In the genomic region with DNA sequence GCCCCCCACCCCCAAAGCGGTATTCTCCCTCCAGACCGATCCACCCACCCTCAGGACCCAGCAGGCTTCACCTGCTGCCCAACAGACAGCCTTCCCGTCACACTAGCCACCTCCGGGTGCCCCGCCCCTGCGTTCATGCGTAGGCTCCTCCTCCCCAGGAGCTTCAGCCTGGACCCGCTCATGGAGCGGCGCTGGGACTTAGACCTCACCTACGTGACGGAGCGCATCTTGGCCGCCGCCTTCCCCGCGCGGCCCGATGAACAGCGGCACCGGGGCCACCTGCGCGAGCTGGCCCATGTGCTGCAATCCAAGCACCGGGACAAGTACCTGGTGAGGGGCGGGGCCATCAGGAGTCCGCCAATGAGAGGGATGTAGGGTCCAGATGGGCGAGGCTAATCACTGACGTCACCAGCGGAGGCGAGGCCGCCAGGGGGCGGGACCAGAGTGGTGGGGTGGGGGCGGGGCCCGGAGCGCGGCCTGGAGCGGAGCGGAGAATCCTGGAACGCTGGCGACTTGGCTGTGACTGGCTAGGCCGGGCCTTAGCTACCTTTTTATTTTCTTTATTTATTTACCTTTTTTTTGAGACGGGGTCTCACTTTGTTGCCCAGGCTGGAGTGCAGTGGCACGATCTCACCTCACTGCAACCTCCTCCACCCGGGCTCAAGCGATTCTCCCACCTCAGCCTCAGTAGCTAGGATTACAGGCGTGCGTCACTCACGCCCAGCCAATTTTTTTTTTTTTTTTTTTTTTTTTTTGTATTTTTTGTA, we compare ENCODE assay signal across 8 cellular contexts. TPM values are rescaled to one million over a fixed set of nuclear protein-coding genes. Genes with fewer than 3 reads are reported as not detected.
DNase-seq lines count a peak whose midpoint lies in the region; ATAC-seq and TF ChIP-seq lines count a peak whose summit lies in the region.

No MANE protein-coding gene starts in this region.

- TF ChIP-seq CTCF in liver (IDR thresholded peaks at IDR 0.05; ENCODE audit: low read depth, low read length, missing input control) = no peak

- in situ Hi-C loops in GM18951 (cut with MboI; ENCODE audit: low sequenced_read_pairs, unreplicated experiment) = no loop called here

- no peaks in the 10 kb centered on the region for H3K27me3 ChIP-seq in liver (ENCODE audit: control insufficient read depth in 4 of 4, insufficient read depth in 4 of 4, low read length in 3 of 4)

- DNase-seq in AG08396 (ENCODE audit: low spot score) (peak; percentile 84), NCI-H460 (ENCODE audit: extremely low read depth, low read depth) (peak; percentile 95), dermis microvascular lymphatic vessel endothelial cell (ENCODE audit: low read depth in 2 of 2) (peak; percentile 80 to 88)
- DNase-seq in activated CD4-positive, alpha-beta T cell treated with anti-CD3 and anti-CD28 coated beads, Interleukin-2, amount 50 U/mL, for 4 hours = peak; percentile 92
- peak; percentile 92 for DNase-seq in stimulated activated CD4-positive, alpha-beta T cell treated with anti-CD3 and anti-CD28 coated beads, Interleukin-4, amount 100 ng/mL, for 1 hour

- WGBS in liver = 7% methylated on average over 48 of the region's 48 CpGs

- H3K9me3 ChIP-seq in liver (ENCODE audit: control insufficient read depth in 4 of 4, low read length in 3 of 4) = no peaks in the 10 kb centered on the region

- no peak for TF ChIP-seq RAD21 in liver (IDR thresholded peaks at IDR 0.05)

- H3K4me3 ChIP-seq in liver (ENCODE audit: low read depth in 1 of 3, low read length in 3 of 3) = peak overlapping the region in 2 of 3 donors; percentile 19 to 54

- H3K27ac ChIP-seq in liver (ENCODE audit: low read depth in 1 of 2, low read length in 2 of 2) = peak overlapping the region; percentile 87 to 90

- peak; percentile 64 for ATAC-seq in HG03196 (IDR thresholded peaks at IDR 0.05; ENCODE audit: unreplicated experiment)

- TF ChIP-seq POLR2A in GM18951 (IDR thresholded peaks at IDR 0.05; ENCODE audit: extremely low read depth, insufficient read depth, insufficient read length) = peak; percentile 31

- no peak overlapping the region for H3K9ac ChIP-seq in liver (ENCODE audit: low read depth in 1 of 2, low read length in 2 of 2)

- H3K4me1 ChIP-seq in liver (ENCODE audit: control insufficient read depth in 4 of 4, insufficient read depth in 4 of 4, low read length in 3 of 4) = peaks cover 9 to 60% (median 32%) of the 10 kb centered on the region in 4 donors

- peaks cover 3 to 25% (median 23%) of the 10 kb centered on the region in 4 donors for H3K36me3 ChIP-seq in liver (ENCODE audit: control insufficient read depth in 4 of 4, insufficient read depth in 3 of 4, low read depth in 1 of 4, low read length in 3 of 4)

TF ChIP-seq in liver, 16 proteins besides CTCF, POLR2A, EP300 and RAD21:
- TF ChIP-seq GABPA (IDR thresholded peaks at IDR 0.05 in 1 of 2, conservative IDR thresholded peaks at IDR 0.05 in 1 of 2) = no peak
- TF ChIP-seq, protein P1, sequence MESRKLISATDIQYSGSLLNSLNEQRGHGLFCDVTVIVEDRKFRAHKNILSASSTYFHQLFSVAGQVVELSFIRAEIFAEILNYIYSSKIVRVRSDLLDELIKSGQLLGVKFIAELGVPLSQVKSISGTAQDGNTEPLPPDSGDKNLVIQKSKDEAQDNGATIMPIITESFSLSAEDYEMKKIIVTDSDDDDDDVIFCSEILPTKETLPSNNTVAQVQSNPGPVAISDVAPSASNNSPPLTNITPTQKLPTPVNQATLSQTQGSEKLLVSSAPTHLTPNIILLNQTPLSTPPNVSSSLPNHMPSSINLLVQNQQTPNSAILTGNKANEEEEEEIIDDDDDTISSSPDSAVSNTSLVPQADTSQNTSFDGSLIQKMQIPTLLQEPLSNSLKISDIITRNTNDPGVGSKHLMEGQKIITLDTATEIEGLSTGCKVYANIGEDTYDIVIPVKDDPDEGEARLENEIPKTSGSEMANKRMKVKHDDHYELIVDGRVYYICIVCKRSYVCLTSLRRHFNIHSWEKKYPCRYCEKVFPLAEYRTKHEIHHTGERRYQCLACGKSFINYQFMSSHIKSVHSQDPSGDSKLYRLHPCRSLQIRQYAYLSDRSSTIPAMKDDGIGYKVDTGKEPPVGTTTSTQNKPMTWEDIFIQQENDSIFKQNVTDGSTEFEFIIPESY (IDR thresholded peaks at IDR 0.05) = no peak
- TF ChIP-seq SP1 (IDR thresholded peaks at IDR 0.05) = peak; percentile 62
- no peak for TF ChIP-seq TAF1 (conservative IDR thresholded peaks at IDR 0.05)
- TF ChIP-seq HNF4A (conservative IDR thresholded peaks at IDR 0.05) = peak in 1 of 2 donors; percentile 64
- TF ChIP-seq, protein P2, sequence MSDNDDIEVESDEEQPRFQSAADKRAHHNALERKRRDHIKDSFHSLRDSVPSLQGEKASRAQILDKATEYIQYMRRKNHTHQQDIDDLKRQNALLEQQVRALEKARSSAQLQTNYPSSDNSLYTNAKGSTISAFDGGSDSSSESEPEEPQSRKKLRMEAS (IDR thresholded peaks at IDR 0.05) = peak; percentile 71
- peak in 1 of 2 donors; percentile 19 for TF ChIP-seq RXRA (IDR thresholded peaks at IDR 0.05)
- peak; percentile 36 for TF ChIP-seq YY1 (IDR thresholded peaks at IDR 0.05)
- TF ChIP-seq JUND (IDR thresholded peaks at IDR 0.05) = peak in 1 of 2 donors; percentile 30
- TF ChIP-seq, protein P3, sequence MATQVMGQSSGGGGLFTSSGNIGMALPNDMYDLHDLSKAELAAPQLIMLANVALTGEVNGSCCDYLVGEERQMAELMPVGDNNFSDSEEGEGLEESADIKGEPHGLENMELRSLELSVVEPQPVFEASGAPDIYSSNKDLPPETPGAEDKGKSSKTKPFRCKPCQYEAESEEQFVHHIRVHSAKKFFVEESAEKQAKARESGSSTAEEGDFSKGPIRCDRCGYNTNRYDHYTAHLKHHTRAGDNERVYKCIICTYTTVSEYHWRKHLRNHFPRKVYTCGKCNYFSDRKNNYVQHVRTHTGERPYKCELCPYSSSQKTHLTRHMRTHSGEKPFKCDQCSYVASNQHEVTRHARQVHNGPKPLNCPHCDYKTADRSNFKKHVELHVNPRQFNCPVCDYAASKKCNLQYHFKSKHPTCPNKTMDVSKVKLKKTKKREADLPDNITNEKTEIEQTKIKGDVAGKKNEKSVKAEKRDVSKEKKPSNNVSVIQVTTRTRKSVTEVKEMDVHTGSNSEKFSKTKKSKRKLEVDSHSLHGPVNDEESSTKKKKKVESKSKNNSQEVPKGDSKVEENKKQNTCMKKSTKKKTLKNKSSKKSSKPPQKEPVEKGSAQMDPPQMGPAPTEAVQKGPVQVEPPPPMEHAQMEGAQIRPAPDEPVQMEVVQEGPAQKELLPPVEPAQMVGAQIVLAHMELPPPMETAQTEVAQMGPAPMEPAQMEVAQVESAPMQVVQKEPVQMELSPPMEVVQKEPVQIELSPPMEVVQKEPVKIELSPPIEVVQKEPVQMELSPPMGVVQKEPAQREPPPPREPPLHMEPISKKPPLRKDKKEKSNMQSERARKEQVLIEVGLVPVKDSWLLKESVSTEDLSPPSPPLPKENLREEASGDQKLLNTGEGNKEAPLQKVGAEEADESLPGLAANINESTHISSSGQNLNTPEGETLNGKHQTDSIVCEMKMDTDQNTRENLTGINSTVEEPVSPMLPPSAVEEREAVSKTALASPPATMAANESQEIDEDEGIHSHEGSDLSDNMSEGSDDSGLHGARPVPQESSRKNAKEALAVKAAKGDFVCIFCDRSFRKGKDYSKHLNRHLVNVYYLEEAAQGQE (IDR thresholded peaks at IDR 0.05) = peak; percentile 72
- TF ChIP-seq, protein P4, sequence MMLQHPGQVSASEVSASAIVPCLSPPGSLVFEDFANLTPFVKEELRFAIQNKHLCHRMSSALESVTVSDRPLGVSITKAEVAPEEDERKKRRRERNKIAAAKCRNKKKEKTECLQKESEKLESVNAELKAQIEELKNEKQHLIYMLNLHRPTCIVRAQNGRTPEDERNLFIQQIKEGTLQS (IDR thresholded peaks at IDR 0.05) = no peak
- peak in 1 of 2 donors; percentile 56 for TF ChIP-seq EGR1 (IDR thresholded peaks at IDR 0.05; ENCODE audit: low read depth in 2 of 2)
- no peak for TF ChIP-seq HNF4G (IDR thresholded peaks at IDR 0.05)
TF ChIP-seq in liver: peak in this region for 8.

RNA-seq across cellular contexts. Expression of a gene that starts 4.4 kb away (rescaled TPM):
- total RNA-seq in NCI-H460 (2014; rRNA removed; shearing (Covaris generic)) = 12.1 and 16.9 TPM in 2 replicates
- polyA plus RNA-seq in NCI-H460 (2014; cell fraction: nucleus; rRNA removed) = 76.3 TPM in 2 replicates
- total RNA-seq in dermis microvascular lymphatic vessel endothelial cell (16.7 and 26.7 TPM in 2 replicates), liver (10 to 100 TPM; 11.7 to 94.0 TPM)
- polyA plus RNA-seq in liver = 10 to 100 TPM; 44.7 to 47.2 TPM

RNA-seq across cellular contexts. Expression of a gene that starts 24.9 kb away (rescaled TPM):
- total RNA-seq in NCI-H460 (2014; rRNA removed; shearing (Covaris generic)) = 24.4 and 28.5 TPM in 2 replicates
- polyA plus RNA-seq in NCI-H460 (2014; cell fraction: nucleus; rRNA removed) = 13.7 and 25.6 TPM in 2 replicates
- total RNA-seq in dermis microvascular lymphatic vessel endothelial cell (9.8 and 15.4 TPM in 2 replicates), liver (10 to 100 TPM in 1 of 2 donors, 1 to 10 TPM in 1; 6.0 to 15.2 TPM)
- polyA plus RNA-seq in liver = 10 to 100 TPM; 11.3 to 20.3 TPM

RNA-seq across cellular contexts. Expression of a gene that starts 43.2 kb away (rescaled TPM):
- 53.1 and 54.9 TPM in 2 replicates for total RNA-seq in NCI-H460 (2014; rRNA removed; shearing (Covaris generic))
- polyA plus RNA-seq in NCI-H460 (2014; cell fraction: nucleus; rRNA removed) = 35.8 and 72.1 TPM in 2 replicates
- total RNA-seq in dermis microvascular lymphatic vessel endothelial cell (2.7 and 6.9 TPM in 2 replicates), liver (10 to 100 TPM in 1 of 2 donors, 1 to 10 TPM in 1; 1.6 to 13.6 TPM)
- polyA plus RNA-seq in liver = 10 to 100 TPM; 10.5 to 17.6 TPM

RNA-seq across cellular contexts. Expression of a gene that starts 48.0 kb away (rescaled TPM):
- 827 and 879 TPM in 2 replicates for total RNA-seq in NCI-H460 (2014; rRNA removed; shearing (Covaris generic))
- polyA plus RNA-seq in NCI-H460 (2014; cell fraction: nucleus; rRNA removed) = 343 and 434 TPM in 2 replicates
- total RNA-seq in dermis microvascular lymphatic vessel endothelial cell (834 and 1,072 TPM in 2 replicates), liver (100 to 1,000 TPM; 264 to 273 TPM)
- 10 to 100 TPM; 32.1 to 73.2 TPM for polyA plus RNA-seq in liver

RNA-seq across cellular contexts. Expression of a gene that starts 49.0 kb away (rescaled TPM):
- not detected in 2 replicates for total RNA-seq in NCI-H460 (2014; rRNA removed; shearing (Covaris generic))
- not detected in 2 replicates for polyA plus RNA-seq in NCI-H460 (2014; cell fraction: nucleus; rRNA removed)
- total RNA-seq in dermis microvascular lymphatic vessel endothelial cell = not detected in 2 replicates
- 1 to 10 TPM in 1 of 2 donors, under 1 TPM in 1; 0.92 to 9.4 TPM for total RNA-seq in liver
- 1 to 10 TPM in 1 of 2 donors, under 1 TPM in 1; 0.48 to 1.6 TPM for polyA plus RNA-seq in liver

Comparison
In these comparisons a context has a peak if more than half of its experiments do, and no peak if none do; other contexts are left out.
1. Peak in every context shown above with its lines: DNase-seq, ATAC-seq, H3K4me3 ChIP-seq and H3K27ac ChIP-seq.